Comparison of ENCODE assay signal across 22 cellular contexts in genomic region chr6:36671687-36672375, GRCh38. TPM values are rescaled to one million over a fixed set of nuclear protein-coding genes. Genes with fewer than 3 reads are reported as not detected.
DNase-seq lines count a peak whose midpoint lies in the region; ATAC-seq lines count a peak whose summit lies in the region.
"Had no signal": no experiment of that assay in that cellular context is flagged by ENCODE, and none has a peak within 500 bp of the region (broad histone marks: within the 10 kb centered on the region; RNA-seq: fewer than 3 reads in every experiment).

No MANE protein-coding gene starts in this region.

- ATAC-seq in HG03342 (IDR thresholded peaks at IDR 0.05; ENCODE audit: unreplicated experiment) (no peak), GM19397 (IDR thresholded peaks at IDR 0.05; ENCODE audit: unreplicated experiment) (no peak)
- ATAC-seq: activated naive CD4-positive, alpha-beta T cell treated with anti-CD3 and anti-CD28 coated beads, Interleukin-2, amount 50 U/mL, for 72 hours; gastrocnemius medialis; left ventricle myocardium superior had no signal

- DNase-seq in NCI-H2196 (lab: John Stamatoyannopoulos, UW; ENCODE audit: unreplicated experiment), result peak; percentile 32
- no peak for DNase-seq in NCI-H2196 treated with DMSO at 0.1 percent for 48 hours (lab: John Stamatoyannopoulos, UW; ENCODE audit: unreplicated experiment)
- peak; percentile 58 for DNase-seq in EL
- DNase-seq in NCI-H226, result peak; percentile 49
- DNase-seq in mucosa of gallbladder (ENCODE audit: low spot score), result peak; percentile 57
- DNase-seq in RPMI8226, result no peak
- DNase-seq: activated CD8-positive, alpha-beta memory T cell treated with anti-CD3 and anti-CD28 coated beads, Interleukin-2, amount 50 U/mL, for 4 hours; central memory CD4-positive, alpha-beta T cell; dermis blood vessel endothelial cell; gastrocnemius medialis; H7; hypothalamus; left ventricle myocardium superior; NCI-H1105; sigmoid colon; upper lobe of left lung had no signal

RNA-seq across cellular contexts. Expression of gene CDKN1A, which starts 6.7 kb away (rescaled TPM):
- total RNA-seq in mucosa of gallbladder, result 71.2 TPM

RNA-seq across cellular contexts. Expression of gene RAB44, which starts 25.8 kb away (rescaled TPM):
- 0.75 TPM for total RNA-seq in mucosa of gallbladder
- total RNA-seq: A172, H7, LHCN-M2, neural crest cell had no signal

Comparison
In these comparisons a context has a peak if more than half of its experiments do, and no peak if none do; other contexts are left out.
1. DNase-seq: peak in NCI-H2196 (single experiment), EL (single experiment), NCI-H226 (single experiment) and mucosa of gallbladder (single experiment); none in NCI-H2196 treated with DMSO at 0.1 percent for 48 hours (single experiment) and RPMI8226 (single experiment).